ENCODE assay signal across 24 cellular contexts in the genomic region with DNA sequence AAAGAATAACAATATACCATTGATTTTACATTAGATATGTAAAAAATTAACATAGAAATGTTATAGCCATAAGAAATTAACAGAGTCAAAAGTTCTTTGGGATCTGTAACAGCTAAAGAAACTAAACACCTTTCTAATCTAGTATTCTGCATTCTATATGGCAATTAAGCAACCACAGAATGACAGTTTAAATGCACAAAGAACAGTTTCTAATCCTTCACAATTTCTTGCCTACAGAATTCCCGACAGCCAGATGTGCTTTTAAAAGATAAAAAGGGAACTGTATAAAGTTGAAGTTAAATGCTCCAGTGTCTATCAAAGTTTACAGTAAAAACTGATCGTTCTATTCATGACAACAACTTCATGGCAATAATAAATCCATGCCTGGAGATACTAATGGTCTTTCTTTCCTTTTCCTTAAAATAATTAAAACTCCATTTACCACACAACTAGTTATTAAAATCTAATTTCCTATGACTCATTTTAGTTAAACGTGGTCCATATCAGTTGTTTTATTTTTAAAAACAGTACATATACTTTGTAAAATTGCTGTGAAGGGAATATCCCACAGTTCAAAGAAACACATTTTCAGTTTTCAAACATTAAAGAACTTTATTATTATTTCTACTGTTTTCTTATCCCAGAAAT.
DNase-seq lines count a peak whose midpoint lies in the region; FAIRE-seq and TF ChIP-seq lines count a peak whose summit lies in the region.
"Had no signal": no experiment of that assay in that cellular context is flagged by ENCODE, and none has a peak within 500 bp of the region (broad histone marks: within the 10 kb centered on the region; RNA-seq: fewer than 3 reads in every experiment).

No MANE protein-coding gene starts in this region.

- DNase-seq in KBM-7: peak; percentile 31
- DNase-seq in fibroblast of villous mesenchyme (ENCODE audit: low read depth): peak; percentile 84
- DNase-seq in iPS-NIHi11 (ENCODE audit: low spot score): no peak
- no peak for DNase-seq in stimulated activated CD4-positive, alpha-beta T cell treated with anti-CD3 and anti-CD28 coated beads, Interleukin-4, amount 100 ng/mL, for 24 hours
- DNase-seq in activated naive CD4-positive, alpha-beta T cell treated with anti-CD3 and anti-CD28 coated beads, Interleukin-2, amount 10 ng/mL, durations not matched to agents 7 days and 5 days: no peak
- DNase-seq: ACHN; Caco-2; CD4-positive, alpha-beta memory T cell; DMS 273 treated with DMSO at 0.1 percent for 48 hours; DMS79 treated with DMSO at 0.1 percent for 48 hours; GOT3; NCI-H1092; NCI-H1436 treated with DMSO at 0.1 percent for 48 hours; NCI-H1930; NCI-H2227 treated with DMSO at 0.1 percent for 48 hours; NCI-H510A; NCI-H774; Peyer's patch; T-cell had no signal

- no peak overlapping the region for H3K4me3 Mint-ChIP-seq in activated naive CD4-positive, alpha-beta T cell treated with anti-CD3 and anti-CD28 coated beads, Interleukin-2, amount 10 ng/mL, durations not matched to agents 7 days and 5 days
- H3K4me3 Mint-ChIP-seq: CD4-positive, alpha-beta memory T cell; IgD-negative memory B cell; T-cell had no signal

- no peak for TF ChIP-seq CTCF in fibroblast of villous mesenchyme (IDR thresholded peaks at IDR 0.05; ENCODE audit: insufficient read depth, low read depth, low read length)

- no peaks in the 10 kb centered on the region for H3K36me3 Mint-ChIP-seq in activated naive CD4-positive, alpha-beta T cell treated with anti-CD3 and anti-CD28 coated beads, Interleukin-2, amount 10 ng/mL, durations not matched to agents 7 days and 5 days
- H3K36me3 Mint-ChIP-seq: T-cell had no signal

- CTCF ChIA-PET in activated naive CD4-positive, alpha-beta T cell treated with anti-CD3 and anti-CD28 coated beads, Interleukin-2, amount 10 ng/mL, durations not matched to agents 7 days and 5 days (lab: Charles Lee): no interaction called here

- H3K4me3 ChIP-seq in fibroblast of villous mesenchyme (ENCODE audit: low read depth, low read length): no peak overlapping the region
- H3K4me3 ChIP-seq: BLaER1 treated with 17β-estradiol and CSF1 and Interleukin-3, amounts not matched to agents 10 nM and 100 nM; Peyer's patch had no signal

- H3K4me1 Mint-ChIP-seq in activated naive CD4-positive, alpha-beta T cell treated with anti-CD3 and anti-CD28 coated beads, Interleukin-2, amount 10 ng/mL, durations not matched to agents 7 days and 5 days: no peaks in the 10 kb centered on the region
- H3K4me1 Mint-ChIP-seq: CD4-positive, alpha-beta memory T cell; T-cell had no signal

- no peaks in the 10 kb centered on the region for H3K27me3 Mint-ChIP-seq in activated naive CD4-positive, alpha-beta T cell treated with anti-CD3 and anti-CD28 coated beads, Interleukin-2, amount 10 ng/mL, durations not matched to agents 7 days and 5 days
- H3K27me3 Mint-ChIP-seq: CD4-positive, alpha-beta memory T cell; IgD-negative memory B cell; T-cell had no signal

- H3K27ac Mint-ChIP-seq in activated naive CD4-positive, alpha-beta T cell treated with anti-CD3 and anti-CD28 coated beads, Interleukin-2, amount 10 ng/mL, durations not matched to agents 7 days and 5 days: no peak overlapping the region
- H3K27ac Mint-ChIP-seq: CD4-positive, alpha-beta memory T cell; IgD-negative memory B cell; T-cell had no signal

- no peaks in the 10 kb centered on the region for H3K9me3 Mint-ChIP-seq in activated naive CD4-positive, alpha-beta T cell treated with anti-CD3 and anti-CD28 coated beads, Interleukin-2, amount 10 ng/mL, durations not matched to agents 7 days and 5 days
- H3K9me3 Mint-ChIP-seq: CD4-positive, alpha-beta memory T cell; IgD-negative memory B cell; T-cell had no signal

- FAIRE-seq in G401.6 (lab: Jason Lieb, UNC) (peak; percentile 87), TTC549 (lab: Jason Lieb, UNC) (peak; percentile 53)
- FAIRE-seq: GM18507 had no signal

- in situ Hi-C loops in KBM-7 (cut with MboI; ENCODE audit: low pct_unique_long_range_greater_than_20kb, low sequenced_read_pairs): no loop called here

Comparison
In these comparisons a context has a peak if more than half of its experiments do, and no peak if none do; other contexts are left out.
1. DNase-seq: peak in KBM-7 (single experiment) and fibroblast of villous mesenchyme (single experiment); none in iPS-NIHi11 (single experiment), stimulated activated CD4-positive, alpha-beta T cell treated with anti-CD3 and anti-CD28 coated beads, Interleukin-4, amount 100 ng/mL, for 24 hours (single experiment) and activated naive CD4-positive, alpha-beta T cell treated with anti-CD3 and anti-CD28 coated beads, Interleukin-2, amount 10 ng/mL, durations not matched to agents 7 days and 5 days (single experiment).